ENCODE assay signal across 11 cellular contexts in genomic region chr19:1364070-1364719, GRCh38. TPM values are rescaled to one million over a fixed set of nuclear protein-coding genes. Genes with fewer than 3 reads are reported as not detected.
DNase-seq lines count a peak whose midpoint lies in the region; ATAC-seq and TF ChIP-seq lines count a peak whose summit lies in the region.
"Had no signal": no experiment of that assay in that cellular context is flagged by ENCODE, and none has a peak within 500 bp of the region (broad histone marks: within the 10 kb centered on the region; RNA-seq: fewer than 3 reads in every experiment).

No MANE protein-coding gene starts in this region.

- no peak for ATAC-seq in DND-41 (ENCODE audit: insufficient read depth, low read depth)
- peak; percentile 79 for ATAC-seq in activated naive CD8-positive, alpha-beta T cell treated with anti-CD3 and anti-CD28 coated beads, Interleukin-2, amount 50 U/mL, for 24 hours
- no peak for ATAC-seq in HG03378 (IDR thresholded peaks at IDR 0.05; ENCODE audit: unreplicated experiment)

- no peak overlapping the region for H2AFZ ChIP-seq in DND-41 (ENCODE audit: low read depth, low read length)

- H3K27me3 ChIP-seq in DND-41 (ENCODE audit: insufficient read depth, low read length, poor library complexity) (no peaks in the 10 kb centered on the region), HL-60 (ENCODE audit: insufficient read depth, poor library complexity, severe bottlenecking) (no peaks in the 10 kb centered on the region)

- peaks cover 3% of the 10 kb centered on the region for H4K20me1 ChIP-seq in DND-41 (ENCODE audit: insufficient read depth, low read length)

- DNase-seq in DND-41: no peak
- peak in 1 of 2 experiments; percentile 26 for DNase-seq in HL-60 (ENCODE audit: low read depth in 1 of 2, low spot score in 1 of 2)
- no peak for DNase-seq in activated naive CD8-positive, alpha-beta T cell treated with anti-CD3 and anti-CD28 coated beads, Interleukin-2, amount 50 U/mL, for 24 hours
- no peak for DNase-seq in neural crest cell (ENCODE audit: low read depth, low spot score)
- DNase-seq in NCI-H524 treated with DMSO at 0.1 percent for 48 hours (lab: John Stamatoyannopoulos, UW): no peak
- DNase-seq in NCI-H526 treated with DMSO at 0.1 percent for 48 hours (lab: John Stamatoyannopoulos, UW): no peak
- DNase-seq in DMS53 (lab: John Stamatoyannopoulos, UW): no peak
- DNase-seq: activated gamma-delta T cell, foreskin melanocyte, mucosa of descending colon had no signal

- peaks cover 93% of the 10 kb centered on the region for H3K36me3 ChIP-seq in DND-41 (ENCODE audit: insufficient read depth, low read length)

- H3K4me3 ChIP-seq in DND-41 (ENCODE audit: low read depth in 1 of 2, low read length in 2 of 2) (no peak overlapping the region), HL-60 (replicated peaks; ENCODE audit: insufficient read depth, low read length) (no peak overlapping the region)
- H3K4me3 ChIP-seq: mucosa of descending colon had no signal

- no peak overlapping the region for H3K4me2 ChIP-seq in DND-41 (ENCODE audit: insufficient read depth, low read length)

- H3K9me3 Mint-ChIP-seq in activated naive CD8-positive, alpha-beta T cell treated with anti-CD3 and anti-CD28 coated beads, Interleukin-2, amount 50 U/mL, for 24 hours: no peaks in the 10 kb centered on the region
- no peaks in the 10 kb centered on the region for H3K9me3 Mint-ChIP-seq in neural crest cell

- H3K4me1 ChIP-seq in DND-41 (ENCODE audit: insufficient read depth, low read length): peaks cover 9% of the 10 kb centered on the region; the same call in 1 of the 2 replicates

- no peaks in the 10 kb centered on the region for H3K27me3 Mint-ChIP-seq in activated naive CD8-positive, alpha-beta T cell treated with anti-CD3 and anti-CD28 coated beads, Interleukin-2, amount 50 U/mL, for 24 hours
- no peaks in the 10 kb centered on the region for H3K27me3 Mint-ChIP-seq in neural crest cell (ENCODE audit: low read depth)

- H3K27ac Mint-ChIP-seq in activated naive CD8-positive, alpha-beta T cell treated with anti-CD3 and anti-CD28 coated beads, Interleukin-2, amount 50 U/mL, for 24 hours: peak overlapping the region; percentile 56
- H3K27ac Mint-ChIP-seq in neural crest cell (ENCODE audit: unreplicated experiment): no peak overlapping the region

- H3K9ac ChIP-seq in DND-41 (ENCODE audit: low read depth, low read length): no peak overlapping the region

- H3K27ac ChIP-seq in DND-41 (ENCODE audit: low read length) (no peak overlapping the region), HL-60 (replicated peaks) (peak overlapping the region; percentile 72)

- peaks cover 31% of the 10 kb centered on the region for H3K4me1 Mint-ChIP-seq in activated naive CD8-positive, alpha-beta T cell treated with anti-CD3 and anti-CD28 coated beads, Interleukin-2, amount 50 U/mL, for 24 hours
- peaks cover 27% of the 10 kb centered on the region for H3K4me1 Mint-ChIP-seq in neural crest cell

- peaks cover 19% of the 10 kb centered on the region for H3K79me2 ChIP-seq in DND-41 (ENCODE audit: insufficient read depth, low read length)

- H3K9me3 ChIP-seq in DND-41 (ENCODE audit: insufficient read depth, low read length, severe bottlenecking): no peaks in the 10 kb centered on the region
- H3K9me3 ChIP-seq: mucosa of descending colon had no signal

- TF ChIP-seq CTCF in DND-41 (IDR thresholded peaks at IDR 0.05; ENCODE audit: borderline replicate concordance, extremely low read depth, low read length, poor library complexity, severe bottlenecking): peak; percentile 20
- TF ChIP-seq CTCF in HL-60 (IDR thresholded peaks at IDR 0.05; ENCODE audit: insufficient read depth, low read length): no peak
- peak; percentile 56 for TF ChIP-seq CTCF in neural crest cell (conservative IDR thresholded peaks at IDR 0.05)

- peak overlapping the region; percentile 50 for H3K4me3 Mint-ChIP-seq in activated naive CD8-positive, alpha-beta T cell treated with anti-CD3 and anti-CD28 coated beads, Interleukin-2, amount 50 U/mL, for 24 hours
- H3K4me3 Mint-ChIP-seq in neural crest cell: no peak overlapping the region

- peaks cover 35% of the 10 kb centered on the region for H3K36me3 Mint-ChIP-seq in activated naive CD8-positive, alpha-beta T cell treated with anti-CD3 and anti-CD28 coated beads, Interleukin-2, amount 50 U/mL, for 24 hours (ENCODE audit: low read depth)
- peaks cover 12% of the 10 kb centered on the region for H3K36me3 Mint-ChIP-seq in neural crest cell (ENCODE audit: low read depth)

RNA-seq across cellular contexts. Expression of gene NDUFS7, which starts 19.5 kb away (rescaled TPM):
- 89.7 and 90.6 TPM in 2 replicates for total RNA-seq in neural crest cell

RNA-seq across cellular contexts. Expression of gene GAMT, which starts 37.1 kb away (rescaled TPM):
- total RNA-seq in neural crest cell: 42.6 and 45.6 TPM in 2 replicates

RNA-seq across cellular contexts. Expression of gene DAZAP1, which starts 43.2 kb away (rescaled TPM):
- 146 and 157 TPM in 2 replicates for total RNA-seq in neural crest cell
